ENCODE assay signal across 8 cellular contexts in the genomic region with DNA sequence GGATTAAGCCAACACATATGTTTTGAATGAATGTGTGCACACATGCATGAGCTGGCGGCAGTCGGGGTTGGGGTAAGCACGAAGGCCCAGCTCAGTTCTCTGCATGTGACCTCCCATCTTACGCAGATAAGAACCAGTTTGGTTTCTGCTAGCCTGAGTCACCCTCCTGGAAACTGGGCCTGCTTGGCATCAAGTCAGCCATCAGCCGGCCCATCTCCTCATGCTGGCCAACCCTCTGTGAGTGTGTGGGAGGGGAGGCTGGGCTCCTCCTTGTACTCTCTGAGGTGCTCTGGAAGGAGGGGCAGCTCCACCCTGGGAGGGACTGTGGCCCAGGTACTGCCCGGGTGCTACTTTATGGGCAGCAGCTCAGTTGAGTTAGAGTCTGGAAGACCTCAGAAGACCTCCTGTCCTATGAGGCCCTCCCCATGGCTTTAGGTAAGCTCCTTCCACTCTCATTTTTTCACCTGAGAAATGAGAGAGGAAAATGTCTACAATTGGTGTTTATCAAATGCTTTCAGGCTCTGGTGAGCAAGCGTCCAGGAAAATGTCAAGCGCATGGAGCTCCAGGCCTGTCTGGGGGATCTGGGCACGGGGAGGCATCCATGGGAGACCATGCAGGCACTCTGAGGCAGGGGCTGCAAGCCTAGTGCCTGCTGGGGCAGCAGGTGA. TPM values are rescaled to one million over a fixed set of nuclear protein-coding genes. Genes with fewer than 3 reads are reported as not detected.
DNase-seq lines count a peak whose midpoint lies in the region; TF ChIP-seq lines count a peak whose summit lies in the region.

No MANE protein-coding gene starts in this region.

- TF ChIP-seq POLR2A in thyroid gland (IDR thresholded peaks at IDR 0.05) = peak in 1 of 2 donors; percentile 25

- H3K4me1 Mint-ChIP-seq in activated T-cell treated with anti-CD3 and anti-CD28 coated beads, Interleukin-2, amount 50 U/mL, for 24 hours (ENCODE audit: low read depth) = peaks cover 21% of the 10 kb centered on the region

- peaks cover 15 to 21% of the 10 kb centered on the region in 2 donors for H3K4me1 ChIP-seq in thyroid gland
- H3K4me1 ChIP-seq in MM.1S (ENCODE audit: low read length) = no peaks in the 10 kb centered on the region

- peak overlapping the region; percentile 44 for H3K27ac Mint-ChIP-seq in activated T-cell treated with anti-CD3 and anti-CD28 coated beads, Interleukin-2, amount 50 U/mL, for 24 hours

- peaks cover 5% of the 10 kb centered on the region for H3K27me3 Mint-ChIP-seq in activated T-cell treated with anti-CD3 and anti-CD28 coated beads, Interleukin-2, amount 50 U/mL, for 24 hours

- no peaks in the 10 kb centered on the region for H3K36me3 Mint-ChIP-seq in activated T-cell treated with anti-CD3 and anti-CD28 coated beads, Interleukin-2, amount 50 U/mL, for 24 hours (ENCODE audit: low read depth)

- H4K20me1 ChIP-seq in MM.1S (ENCODE audit: insufficient read depth, low read length) = no peaks in the 10 kb centered on the region

- TF ChIP-seq CTCF in thyroid gland (IDR thresholded peaks at IDR 0.05) = no peak
- no peak for TF ChIP-seq CTCF in MM.1S (IDR thresholded peaks at IDR 0.05; ENCODE audit: low read length)

- WGBS in thyroid gland, 2 donors = 40 to 58% methylated on average over 9 of the region's 9 CpGs

- H3K27me3 ChIP-seq in thyroid gland (no peaks in the 10 kb centered on the region), MM.1S (replicated peaks; ENCODE audit: insufficient read depth, low read length) (no peaks in the 10 kb centered on the region)

- H3K36me3 ChIP-seq in thyroid gland = no peaks in the 10 kb centered on the region
- H3K36me3 ChIP-seq in MM.1S (replicated peaks; ENCODE audit: insufficient read depth, low read length) = no peaks in the 10 kb centered on the region

- H2AFZ ChIP-seq in MM.1S (ENCODE audit: low read length) = no peak overlapping the region

- H3F3A ChIP-seq in MM.1S (ENCODE audit: insufficient read depth, low read length) = no peaks in the 10 kb centered on the region

- no peaks in the 10 kb centered on the region for H3K9me2 ChIP-seq in MM.1S (replicated peaks; ENCODE audit: insufficient read depth, low read length)

- H3K9ac ChIP-seq in MM.1S (ENCODE audit: low read length) = no peak overlapping the region

- intact Hi-C loops in thyroid gland (cut with DNase I) = no loop called here

- no peaks in the 10 kb centered on the region for H3K79me2 ChIP-seq in MM.1S (ENCODE audit: low read length)

- H3K9me3 ChIP-seq in thyroid gland (no peaks in the 10 kb centered on the region), MM.1S (replicated peaks; ENCODE audit: insufficient read depth, low read length) (no peaks in the 10 kb centered on the region)

- H3K9me3 Mint-ChIP-seq in activated T-cell treated with anti-CD3 and anti-CD28 coated beads, Interleukin-2, amount 50 U/mL, for 24 hours = no peaks in the 10 kb centered on the region

- H3K4me2 ChIP-seq in MM.1S (ENCODE audit: low read depth, low read length) = no peak overlapping the region

- H3K4me3 ChIP-seq in thyroid gland (replicated peaks in 1 of 3) (no peak overlapping the region), MM.1S (ENCODE audit: low read length) (no peak overlapping the region)

- H3K4me3 Mint-ChIP-seq in activated T-cell treated with anti-CD3 and anti-CD28 coated beads, Interleukin-2, amount 50 U/mL, for 24 hours = no peak overlapping the region

- DNase-seq in activated T-cell treated with anti-CD3 and anti-CD28 coated beads, Interleukin-2, amount 50 U/mL, for 24 hours = peak; percentile 57
- DNase-seq in activated T-cell treated with anti-CD3 and anti-CD28 coated beads for 4 hours (no peak), amniotic epithelial cell (ENCODE audit: low read depth) (peak; percentile 92), kidney tubule cell (ENCODE audit: low spot score) (peak; percentile 68), thyroid gland (peak; percentile 94 to 96), MM.1S (no peak), SK-N-DZ (ENCODE audit: low spot score) (no peak), OCI-M2 (lab: John Stamatoyannopoulos, UW; ENCODE audit: unreplicated experiment) (no peak)

- H3K27ac ChIP-seq in thyroid gland (peak overlapping the region; percentile 66 to 91 (median 87)), MM.1S (ENCODE audit: low read length) (no peak overlapping the region)

RNA-seq across cellular contexts. Expression of gene IL1RN, which starts 9.7 kb away (rescaled TPM):
- 1 to 10 TPM in 2 of 4 donors, under 1 TPM in 1, not detected in 1; 0.67 to 1.3 (median 1.3) TPM for total RNA-seq in thyroid gland
- polyA plus RNA-seq in SK-N-DZ (2014; cell fraction: cytosol; rRNA removed) = not detected in 2 replicates
- polyA plus RNA-seq in SK-N-DZ (2014; cell fraction: nucleus; rRNA removed) = not detected in 2 replicates

RNA-seq across cellular contexts. Expression of gene IL1F10, which starts 50.0 kb away (rescaled TPM):
- not detected for total RNA-seq in thyroid gland
- not detected in 2 replicates for polyA plus RNA-seq in SK-N-DZ (2014; cell fraction: cytosol; rRNA removed)
- polyA plus RNA-seq in SK-N-DZ (2014; cell fraction: nucleus; rRNA removed) = not detected in 2 replicates

RNA-seq across cellular contexts. Expression of gene PSD4, which starts 56.0 kb away (rescaled TPM):
- 100 to 1,000 TPM in 3 of 4 donors, 10 to 100 TPM in 1; 63.7 to 136 (median 111) TPM for total RNA-seq in thyroid gland
- polyA plus RNA-seq in SK-N-DZ (2014; cell fraction: cytosol; rRNA removed) = not detected in 2 replicates
- polyA plus RNA-seq in SK-N-DZ (2014; cell fraction: nucleus; rRNA removed) = not detected in 2 replicates

RNA-seq across cellular contexts. Expression of gene IL36RN, which starts 58.7 kb away (rescaled TPM):
- not detected for total RNA-seq in thyroid gland
- not detected in 2 replicates for polyA plus RNA-seq in SK-N-DZ (2014; cell fraction: cytosol; rRNA removed)
- polyA plus RNA-seq in SK-N-DZ (2014; cell fraction: nucleus; rRNA removed) = not detected in 2 replicates

Comparison
In these comparisons a context has a peak if more than half of its experiments do, and no peak if none do; other contexts are left out.
1. DNase-seq: peak in activated T-cell treated with anti-CD3 and anti-CD28 coated beads, Interleukin-2, amount 50 U/mL, for 24 hours (single experiment), amniotic epithelial cell (single experiment), kidney tubule cell (single experiment) and thyroid gland (2 of 2); none in activated T-cell treated with anti-CD3 and anti-CD28 coated beads for 4 hours (single experiment), MM.1S (single experiment), SK-N-DZ (single experiment) and OCI-M2 (single experiment).